Comparison of ENCODE assay signal across 9 cellular contexts in genomic region chr16:56192644-56192960, GRCh38. TPM values are rescaled to one million over a fixed set of nuclear protein-coding genes. Genes with fewer than 3 reads are reported as not detected.
A peak's percentile ranks its signal among the peaks of the same experiment; 100 is the strongest.
DNase-seq lines count a peak whose midpoint lies in the region; ATAC-seq and TF ChIP-seq lines count a peak whose summit lies in the region.
"Had no signal": no experiment of that assay in that cellular context is flagged by ENCODE, and none has a peak within 500 bp of the region (broad histone marks: within the 10 kb centered on the region; RNA-seq: fewer than 3 reads in every experiment).

No MANE protein-coding gene starts in this region.

- TF ChIP-seq CTCF in coronary artery (IDR thresholded peaks at IDR 0.05) (no peak), parathyroid adenoma (IDR thresholded peaks at IDR 0.05) (no peak)

- H3K4me1 ChIP-seq in Karpas-422 (ENCODE audit: low read length) (peaks cover 47% of the 10 kb centered on the region), parathyroid adenoma (peaks cover 16% of the 10 kb centered on the region)

- H3K27me3 ChIP-seq in Karpas-422 (ENCODE audit: low read length) (no peaks in the 10 kb centered on the region), parathyroid adenoma (ENCODE audit: control insufficient read depth, insufficient read depth, low read length) (no peaks in the 10 kb centered on the region)

- H3K4me3 ChIP-seq in Karpas-422 (ENCODE audit: low read length), result peak overlapping the region; percentile 75; the same call in 1 of the 2 replicates
- H3K4me3 ChIP-seq in coronary artery, result peak overlapping the region; percentile 89
- no peak overlapping the region for H3K4me3 ChIP-seq in parathyroid adenoma (ENCODE audit: low read depth, low read length)

- H4K20me1 ChIP-seq in Karpas-422 (ENCODE audit: insufficient read depth, low read depth, low read length), result no peaks in the 10 kb centered on the region

- H3K9me2 ChIP-seq in Karpas-422 (replicated peaks; ENCODE audit: insufficient read depth, low read length), result no peaks in the 10 kb centered on the region

- no peak overlapping the region for H3K27ac ChIP-seq in Karpas-422 (ENCODE audit: low read length)
- no peak overlapping the region for H3K27ac ChIP-seq in coronary artery
- peak overlapping the region; percentile 82 for H3K27ac ChIP-seq in parathyroid adenoma
- H3K27ac ChIP-seq: 22Rv1 had no signal

- DNase-seq in DMS 273 (lab: John Stamatoyannopoulos, UW; ENCODE audit: unreplicated experiment) (peak; percentile 53), DMS 273 treated with DMSO at 0.1 percent for 48 hours (lab: John Stamatoyannopoulos, UW) (no peak), Karpas-422 (no peak), coronary artery (ENCODE audit: low spot score) (no peak), NCI-H1930 (lab: John Stamatoyannopoulos, UW) (no peak)

- no peaks in the 10 kb centered on the region for H3K36me3 ChIP-seq in Karpas-422 (ENCODE audit: insufficient read depth, low read length)
- H3K36me3 ChIP-seq in parathyroid adenoma (ENCODE audit: control insufficient read depth, insufficient read depth, low read length), result no peaks in the 10 kb centered on the region

- ATAC-seq in HG03039 (IDR thresholded peaks at IDR 0.05; ENCODE audit: unreplicated experiment) (no peak), GM18861 (IDR thresholded peaks at IDR 0.05; ENCODE audit: unreplicated experiment) (no peak)

- H3K4me2 ChIP-seq in Karpas-422 (ENCODE audit: low read depth, low read length, poor library complexity, severe bottlenecking) (peak overlapping the region; percentile 74), parathyroid adenoma (ENCODE audit: low read length) (no peak overlapping the region)

- H3K9me3 ChIP-seq in Karpas-422 (ENCODE audit: low read length) (no peaks in the 10 kb centered on the region), parathyroid adenoma (ENCODE audit: control insufficient read depth, low read length) (no peaks in the 10 kb centered on the region)

- H3K9ac ChIP-seq in Karpas-422 (ENCODE audit: low read length), result peak overlapping the region; percentile 71; the same call in 1 of the 2 replicates
- no peak overlapping the region for H3K9ac ChIP-seq in parathyroid adenoma

- H3K79me2 ChIP-seq in Karpas-422 (ENCODE audit: low read length), result no peaks in the 10 kb centered on the region
- no peaks in the 10 kb centered on the region for H3K79me2 ChIP-seq in parathyroid adenoma

- no peak overlapping the region for H2AFZ ChIP-seq in Karpas-422 (ENCODE audit: low read length)
- peak overlapping the region; percentile 91 for H2AFZ ChIP-seq in parathyroid adenoma

RNA-seq across cellular contexts. Expression of gene GNAO1, which starts 1.3 kb away (rescaled TPM):
- 1.6 and 2.3 TPM in 2 replicates for total RNA-seq in Karpas-422 (2014; rRNA removed; shearing (Covaris generic); ENCODE audit: low replicate concordance)
